Comparison of ENCODE assay signal across 20 cellular contexts in genomic region chr1:81510701-81511100, GRCh38.
"Had no signal": no experiment of that assay in that cellular context is flagged by ENCODE, and none has a peak within 500 bp of the region (broad histone marks: within the 10 kb centered on the region; RNA-seq: fewer than 3 reads in every experiment).

No MANE protein-coding gene starts in this region.

- H3K9ac ChIP-seq: SK-N-SH had no signal

- H3K9me3 ChIP-seq: SK-N-SH had no signal

- H3K27ac ChIP-seq: RWPE1 had no signal

- DNase-seq: KBM-7, NCI-H1092, NCI-H1105 treated with DMSO at 0.1 percent for 48 hours, NCI-H1417 treated with DMSO at 0.1 percent for 48 hours, NCI-H146, NCI-H1694 treated with DMSO at 0.1 percent for 48 hours, NCI-H1930, NCI-H2081, NCI-H2107, NCI-H226, NCI-H446, NCI-H510A, NCI-H524 treated with DMSO at 0.1 percent for 48 hours, NCI-H69, NCI-H774, PC-3, SHP77, SK-N-SH had no signal

- H3K4me2 ChIP-seq: SK-N-SH had no signal

- ATAC-seq: Panc1, PC-3 had no signal
